In genomic region chr7:56373314-56373713, GRCh38 we compare ENCODE assay signal across 8 cellular contexts.
DNase-seq lines count a peak whose midpoint lies in the region; ATAC-seq and TF ChIP-seq lines count a peak whose summit lies in the region.
"Not testable (repeated sequence)": the region's sequence is repeated elsewhere in the genome, so short reads cannot be mapped to it uniquely, and the experiment has no call there.

No MANE protein-coding gene starts in this region.

- H3K4me1 ChIP-seq in heart right ventricle, result not testable (repeated sequence)

- H3K4me1 Mint-ChIP-seq in activated T-helper 2 cell treated with anti-CD3 and anti-CD28 coated beads, Interferon-gamma antibody, Interleukin-2, Interleukin-4, amounts not matched to agents 10 μg/mL and 5 μg/mL and 100 μg/mL, durations not matched to agents 14 hours and 24 hours and 36 hours (ENCODE audit: low read depth); natural killer cell treated with Interleukin-12 subunit alpha and Interleukin-12 subunit beta and Interleukin-15 and Interleukin-18, amount 100 ng/mL, for 72 hours (ENCODE audit: low read depth in 2 of 2): not testable (repeated sequence)

- not testable (repeated sequence) for H3K27me3 ChIP-seq in heart right ventricle

- H3K36me3 Mint-ChIP-seq in activated T-helper 2 cell treated with anti-CD3 and anti-CD28 coated beads, Interferon-gamma antibody, Interleukin-2, Interleukin-4, amounts not matched to agents 10 μg/mL and 5 μg/mL and 100 μg/mL, durations not matched to agents 14 hours and 24 hours and 36 hours (ENCODE audit: low read depth); natural killer cell treated with Interleukin-12 subunit alpha and Interleukin-12 subunit beta and Interleukin-15 and Interleukin-18, amount 100 ng/mL, for 72 hours: not testable (repeated sequence)

- peak; percentile 40 for DNase-seq in AG10803 (ENCODE audit: low read depth)
- peak; percentile 35 for DNase-seq in Jurkat, Clone E6-1 (ENCODE audit: low read depth, low spot score)
- peak; percentile 31 for DNase-seq in activated CD4-positive, alpha-beta T cell treated with anti-CD3 and anti-CD28 coated beads for 1 hour
- peak; percentile 74 for DNase-seq in activated T-helper 2 cell treated with anti-CD3 and anti-CD28 coated beads, Interferon-gamma antibody, Interleukin-2, Interleukin-4, amounts not matched to agents 10 μg/mL and 5 μg/mL and 100 μg/mL, durations not matched to agents 14 hours and 24 hours and 36 hours (ENCODE audit: low spot score)
- peak; percentile 41 for DNase-seq in choroid plexus epithelial cell (ENCODE audit: low read depth)
- peak; percentile 79 to 84 for DNase-seq in heart right ventricle
- DNase-seq in natural killer cell treated with Interleukin-12 subunit alpha and Interleukin-12 subunit beta and Interleukin-15 and Interleukin-18, amount 100 ng/mL, for 72 hours (ENCODE audit: low spot score), result peak; percentile 74
- peak; percentile 5 to 42 for DNase-seq in stimulated activated CD8-positive, alpha-beta memory T cell treated with anti-CD3 and anti-CD28 coated beads, Interleukin-15, amount 100 ng/mL, for 48 hours (ENCODE audit: low read depth in 2 of 2)

- intact Hi-C loops in activated T-helper 2 cell treated with anti-CD3 and anti-CD28 coated beads, Interferon-gamma antibody, Interleukin-2, Interleukin-4, amounts not matched to agents 10 μg/mL and 5 μg/mL and 100 μg/mL, durations not matched to agents 14 hours and 24 hours and 36 hours (cut with micrococcal nuclease); heart right ventricle (cut with DNase I): not testable (repeated sequence)

- not testable (repeated sequence) for H3K27ac Mint-ChIP-seq in activated T-helper 2 cell treated with anti-CD3 and anti-CD28 coated beads, Interferon-gamma antibody, Interleukin-2, Interleukin-4, amounts not matched to agents 10 μg/mL and 5 μg/mL and 100 μg/mL, durations not matched to agents 14 hours and 24 hours and 36 hours; natural killer cell treated with Interleukin-12 subunit alpha and Interleukin-12 subunit beta and Interleukin-15 and Interleukin-18, amount 100 ng/mL, for 72 hours

- H3K4me3 ChIP-seq in AG10803 (ENCODE audit: low read length); Jurkat, Clone E6-1 (ENCODE audit: low read length); choroid plexus epithelial cell (ENCODE audit: low read depth, low read length); heart right ventricle: not testable (repeated sequence)

- H3K9me3 Mint-ChIP-seq in activated T-helper 2 cell treated with anti-CD3 and anti-CD28 coated beads, Interferon-gamma antibody, Interleukin-2, Interleukin-4, amounts not matched to agents 10 μg/mL and 5 μg/mL and 100 μg/mL, durations not matched to agents 14 hours and 24 hours and 36 hours; natural killer cell treated with Interleukin-12 subunit alpha and Interleukin-12 subunit beta and Interleukin-15 and Interleukin-18, amount 100 ng/mL, for 72 hours: not testable (repeated sequence)

- ATAC-seq in heart right ventricle; natural killer cell treated with Interleukin-12 subunit alpha and Interleukin-12 subunit beta and Interleukin-15 and Interleukin-18, amount 100 ng/mL, for 72 hours: not testable (repeated sequence)

- peaks cover 0 to 21% (median 4%) of the 10 kb centered on the region in 11 donors for H3K9me3 ChIP-seq in heart right ventricle

- TF ChIP-seq CTCF in AG10803 (conservative IDR thresholded peaks at IDR 0.05; ENCODE audit: low read length); choroid plexus epithelial cell (conservative IDR thresholded peaks at IDR 0.05; ENCODE audit: low read depth, low read length); heart right ventricle (IDR thresholded peaks at IDR 0.05): not testable (repeated sequence)

- not testable (repeated sequence) for H3K27ac ChIP-seq in heart right ventricle

- H3K36me3 ChIP-seq in heart right ventricle, result not testable (repeated sequence)

- H3K27me3 Mint-ChIP-seq in activated T-helper 2 cell treated with anti-CD3 and anti-CD28 coated beads, Interferon-gamma antibody, Interleukin-2, Interleukin-4, amounts not matched to agents 10 μg/mL and 5 μg/mL and 100 μg/mL, durations not matched to agents 14 hours and 24 hours and 36 hours (ENCODE audit: low read depth); natural killer cell treated with Interleukin-12 subunit alpha and Interleukin-12 subunit beta and Interleukin-15 and Interleukin-18, amount 100 ng/mL, for 72 hours: not testable (repeated sequence)

- H3K4me3 Mint-ChIP-seq in activated T-helper 2 cell treated with anti-CD3 and anti-CD28 coated beads, Interferon-gamma antibody, Interleukin-2, Interleukin-4, amounts not matched to agents 10 μg/mL and 5 μg/mL and 100 μg/mL, durations not matched to agents 14 hours and 24 hours and 36 hours (ENCODE audit: low read depth); natural killer cell treated with Interleukin-12 subunit alpha and Interleukin-12 subunit beta and Interleukin-15 and Interleukin-18, amount 100 ng/mL, for 72 hours: not testable (repeated sequence)

- WGBS in heart right ventricle, 2 donors, result 90 to 95% methylated on average over 11 to 14 of the region's 24 CpGs

Comparison
In these comparisons a context has a peak if more than half of its experiments do, and no peak if none do; other contexts are left out.
1. DNase-seq: peak in every context shown above with its lines; median percentile 82 in heart right ventricle; 74 in activated T-helper 2 cell treated with anti-CD3 and anti-CD28 coated beads, Interferon-gamma antibody, Interleukin-2, Interleukin-4, amounts not matched to agents 10 μg/mL and 5 μg/mL and 100 μg/mL, durations not matched to agents 14 hours and 24 hours and 36 hours; 74 in natural killer cell treated with Interleukin-12 subunit alpha and Interleukin-12 subunit beta and Interleukin-15 and Interleukin-18, amount 100 ng/mL, for 72 hours; 41 in choroid plexus epithelial cell; 40 in AG10803; 35 in Jurkat, Clone E6-1; 31 in activated CD4-positive, alpha-beta T cell treated with anti-CD3 and anti-CD28 coated beads for 1 hour; 24 in stimulated activated CD8-positive, alpha-beta memory T cell treated with anti-CD3 and anti-CD28 coated beads, Interleukin-15, amount 100 ng/mL, for 48 hours.